10 cellular contexts compared by ENCODE assay signal in genomic region chr5:31270396-31270795, GRCh38.
DNase-seq lines count a peak whose midpoint lies in the region; ATAC-seq, FAIRE-seq and TF ChIP-seq lines count a peak whose summit lies in the region.
"Had no signal": no experiment of that assay in that cellular context is flagged by ENCODE, and none has a peak within 500 bp of the region (broad histone marks: within the 10 kb centered on the region; RNA-seq: fewer than 3 reads in every experiment).

No MANE protein-coding gene starts in this region.

- DNase-seq in DMS53 (lab: John Stamatoyannopoulos, UW) (peak; percentile 56), Kasumi-1 (lab: John Stamatoyannopoulos, UW) (peak; percentile 31 to 63), astrocyte (ENCODE audit: low read depth) (no peak), mesothelial cell of epicardium (ENCODE audit: low spot score in 2 of 2, unreplicated experiment in 2 of 2) (no peak), aorta (no peak), UCSD-AML1 (lab: John Stamatoyannopoulos, UW; ENCODE audit: unreplicated experiment) (no peak), occipital lobe (lab: John Stamatoyannopoulos, UW) (no peak)
- DNase-seq: substantia nigra had no signal

- intact Hi-C loops in aorta (cut with DNase I), result no loop called here

- no peak overlapping the region for H2AFZ ChIP-seq in astrocyte (ENCODE audit: low read depth, low read length)

- H3K27ac Mint-ChIP-seq in astrocyte (ENCODE audit: unreplicated experiment), result no peak overlapping the region
- no peak overlapping the region for H3K27ac Mint-ChIP-seq in mesothelial cell of epicardium

- H3K27me3 ChIP-seq in astrocyte (ENCODE audit: insufficient read depth, low read length) (no peaks in the 10 kb centered on the region), aorta (ENCODE audit: control insufficient read depth in 1 of 2, insufficient read depth in 2 of 2, low read length in 1 of 2) (no peaks in the 10 kb centered on the region)

- H3K27me3 Mint-ChIP-seq in astrocyte (ENCODE audit: low read depth, unreplicated experiment) (no peaks in the 10 kb centered on the region), mesothelial cell of epicardium (ENCODE audit: low read depth) (peaks cover 7% of the 10 kb centered on the region)

- H3K4me1 ChIP-seq in astrocyte (ENCODE audit: insufficient read depth, low read length), result no peaks in the 10 kb centered on the region
- no peaks in the 10 kb centered on the region for H3K4me1 ChIP-seq in aorta (ENCODE audit: control insufficient read depth in 1 of 2, insufficient read depth in 2 of 2, low read length in 2 of 2)

- H3K9me3 Mint-ChIP-seq in astrocyte (ENCODE audit: unreplicated experiment), result no peaks in the 10 kb centered on the region
- H3K9me3 Mint-ChIP-seq in mesothelial cell of epicardium, result no peaks in the 10 kb centered on the region

- H3K4me3 ChIP-seq in astrocyte (ENCODE audit: insufficient read depth, low read depth, low read length) (no peak overlapping the region), aorta (ENCODE audit: low read length in 2 of 2) (no peak overlapping the region)
- H3K4me3 ChIP-seq: lung had no signal

- peaks cover 27% of the 10 kb centered on the region for H3K36me3 ChIP-seq in astrocyte (ENCODE audit: insufficient read depth, low read length)
- H3K36me3 ChIP-seq in aorta (ENCODE audit: control insufficient read depth in 1 of 2, insufficient read depth in 2 of 2, low read length in 1 of 2), result no peaks in the 10 kb centered on the region

- no peak overlapping the region for H3K27ac ChIP-seq in astrocyte (ENCODE audit: low read depth, low read length)
- no peak overlapping the region for H3K27ac ChIP-seq in aorta (ENCODE audit: low read depth in 1 of 2, low read length in 2 of 2)

- WGBS in aorta, 2 donors, result 83 to 89% methylated on average over 5 of the region's 5 CpGs

- H3K4me3 Mint-ChIP-seq in astrocyte (ENCODE audit: unreplicated experiment) (no peak overlapping the region), mesothelial cell of epicardium (no peak overlapping the region)

- H3K4me1 Mint-ChIP-seq in astrocyte (ENCODE audit: low read depth, unreplicated experiment), result no peaks in the 10 kb centered on the region
- H3K4me1 Mint-ChIP-seq in mesothelial cell of epicardium, result no peaks in the 10 kb centered on the region

- H4K20me1 ChIP-seq in astrocyte (ENCODE audit: insufficient read depth, low read length), result peaks cover 21% of the 10 kb centered on the region

- H3K4me2 ChIP-seq in astrocyte (ENCODE audit: low read length), result no peak overlapping the region

- peaks cover 5% of the 10 kb centered on the region for H3K79me2 ChIP-seq in astrocyte (ENCODE audit: insufficient read depth, low read length)

- FAIRE-seq in astrocyte (lab: Jason Lieb, UNC), result no peak

- H3K9ac ChIP-seq in astrocyte (ENCODE audit: low read length), result no peak overlapping the region

- TF ChIP-seq CTCF in astrocyte (IDR thresholded peaks at IDR 0.05; ENCODE audit: insufficient read depth, low read depth, low read length) (peak; percentile 38), mesothelial cell of epicardium (IDR thresholded peaks at IDR 0.05; ENCODE audit: unreplicated experiment) (peak; percentile 74)

- peaks cover 2% of the 10 kb centered on the region for H3K36me3 Mint-ChIP-seq in astrocyte (ENCODE audit: low read depth, unreplicated experiment)
- no peaks in the 10 kb centered on the region for H3K36me3 Mint-ChIP-seq in mesothelial cell of epicardium

- H3K9me3 ChIP-seq in astrocyte (ENCODE audit: insufficient read depth, low read depth, low read length), result no peaks in the 10 kb centered on the region
- no peaks in the 10 kb centered on the region for H3K9me3 ChIP-seq in aorta (ENCODE audit: control insufficient read depth, low read length)

- no peak for ATAC-seq in aorta (ENCODE audit: low FRiP score)
- no peak for ATAC-seq in HG02970 (IDR thresholded peaks at IDR 0.05; ENCODE audit: low FRiP score, unreplicated experiment)

Comparison
In these comparisons a context has a peak if more than half of its experiments do, and no peak if none do; other contexts are left out.
1. DNase-seq: peak in DMS53 (single experiment) and Kasumi-1 (2 of 2); none in astrocyte (single experiment), mesothelial cell of epicardium (0 of 2), aorta (0 of 2), UCSD-AML1 (single experiment) and occipital lobe (single experiment).